Comparison of ENCODE assay signal across 9 cellular contexts in the genomic region with DNA sequence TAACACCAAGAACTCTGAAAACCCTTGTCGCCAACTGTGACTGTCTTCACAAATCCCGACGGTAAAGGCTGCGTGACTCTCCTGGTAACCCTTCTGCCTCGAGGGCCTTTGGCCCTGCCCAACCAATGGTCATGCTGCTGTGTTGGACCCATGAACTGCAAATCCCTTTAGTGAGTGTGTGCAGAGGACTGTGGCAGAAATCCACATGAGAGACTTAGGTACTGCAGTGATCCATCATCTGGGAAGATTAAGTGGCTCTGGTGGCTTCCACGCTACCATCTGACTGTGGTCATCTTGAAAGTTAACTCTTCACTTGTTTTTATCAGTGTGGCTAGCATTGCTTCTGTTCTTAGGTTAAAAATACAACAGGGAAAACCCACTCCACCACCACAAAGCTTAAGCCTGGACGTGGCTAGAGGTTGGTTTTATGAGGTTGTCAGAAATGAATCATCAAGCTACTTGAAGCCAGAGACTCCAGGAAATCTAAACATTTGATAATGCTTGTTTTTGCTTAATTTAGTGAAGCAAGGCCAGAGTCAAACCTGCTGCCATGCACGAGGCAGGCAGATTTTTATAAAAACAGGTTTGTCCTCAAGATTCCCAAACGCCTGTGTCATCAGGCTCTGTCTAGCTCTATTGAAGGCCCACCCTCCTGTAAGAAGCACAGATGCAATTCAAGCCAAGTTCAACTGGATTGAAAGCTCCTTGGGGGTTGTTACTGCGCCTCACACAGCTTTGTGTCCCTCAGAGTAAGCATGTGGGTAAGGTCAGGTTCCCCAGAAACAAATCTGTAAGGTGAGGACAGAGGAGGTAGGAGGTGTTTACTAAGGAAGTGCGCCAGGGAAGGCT. TPM values are rescaled to one million over a fixed set of nuclear protein-coding genes. Genes with fewer than 3 reads are reported as not detected.
DNase-seq lines count a peak whose midpoint lies in the region; ATAC-seq and TF ChIP-seq lines count a peak whose summit lies in the region.
"Had no signal": no experiment of that assay in that cellular context is flagged by ENCODE, and none has a peak within 500 bp of the region (broad histone marks: within the 10 kb centered on the region; RNA-seq: fewer than 3 reads in every experiment).

No MANE protein-coding gene starts in this region.

- no peak for TF ChIP-seq CTCF in heart right ventricle (IDR thresholded peaks at IDR 0.05)

- H3K36me3 ChIP-seq in heart right ventricle = no peaks in the 10 kb centered on the region

- intact Hi-C loops in heart right ventricle (cut with DNase I) = no loop called here

- no peak overlapping the region for H3K27ac ChIP-seq in heart right ventricle

- peak; percentile 79 for ATAC-seq in GM21367 (IDR thresholded peaks at IDR 0.05; ENCODE audit: unreplicated experiment)
- ATAC-seq in HG03521 (IDR thresholded peaks at IDR 0.05; ENCODE audit: unreplicated experiment) = peak; percentile 79
- no peak for ATAC-seq in heart right ventricle

- 84 to 85% methylated on average over 11 of the region's 11 CpGs for WGBS in heart right ventricle, 2 donors

- H3K4me3 ChIP-seq in heart right ventricle = no peak overlapping the region

- H3K27me3 ChIP-seq in heart right ventricle = no peaks in the 10 kb centered on the region

- peaks cover 0 to 7% (median 0%) of the 10 kb centered on the region in 9 donors for H3K4me1 ChIP-seq in heart right ventricle

- H3K9me3 ChIP-seq in heart right ventricle = no peaks in the 10 kb centered on the region

- DNase-seq in GM04503 (ENCODE audit: low read depth) (peak; percentile 68), amniotic stem cell (lab: John Stamatoyannopoulos, UW) (peak; percentile 40), iPS-NIHi11 (ENCODE audit: low spot score) (no peak), heart right ventricle (no peak), occipital lobe (lab: John Stamatoyannopoulos, UW) (no peak)
- DNase-seq in stimulated activated CD4-positive, alpha-beta T cell treated with anti-CD3 and anti-CD28 coated beads, TNF-alpha, amount 100 ng/mL, for 48 hours (ENCODE audit: low read depth in 3 of 3) = peak; percentile 9 to 13 (median 10)
- DNase-seq: naive B cell had no signal

RNA-seq across cellular contexts. Expression of a gene that starts 52.7 kb away (rescaled TPM):
- total RNA-seq in heart right ventricle (10 to 100 TPM; 21.6 to 37.5 (median 28.4) TPM), occipital lobe (139 TPM)
- 1 to 10 TPM; 4.6 to 5.5 TPM for polyA plus RNA-seq in heart right ventricle

Comparison
In these comparisons a context has a peak if more than half of its experiments do, and no peak if none do; other contexts are left out.
1. DNase-seq: peak in GM04503 (single experiment), amniotic stem cell (single experiment) and stimulated activated CD4-positive, alpha-beta T cell treated with anti-CD3 and anti-CD28 coated beads, TNF-alpha, amount 100 ng/mL, for 48 hours (3 of 3); none in iPS-NIHi11 (single experiment), heart right ventricle (0 of 2) and occipital lobe (single experiment).
2. ATAC-seq: peak in GM21367 (single experiment) and HG03521 (single experiment); none in heart right ventricle (0 of 8).